17 cellular contexts compared by ENCODE assay signal in genomic region chr12:1471224-1471623, GRCh38.
DNase-seq lines count a peak whose midpoint lies in the region; ATAC-seq, FAIRE-seq and TF ChIP-seq lines count a peak whose summit lies in the region.
"Had no signal": no experiment of that assay in that cellular context is flagged by ENCODE, and none has a peak within 500 bp of the region (broad histone marks: within the 10 kb centered on the region; RNA-seq: fewer than 3 reads in every experiment).

No MANE protein-coding gene starts in this region.

- H3K4me2 ChIP-seq in BLaER1 (0 out of 2 replicates have a peak overlapping the region, but pooled peaks have one; percentile 71), astrocyte (ENCODE audit: low read length) (peak overlapping the region; percentile 9)
- H3K4me2 ChIP-seq: SK-N-SH had no signal

- H3K4me3 Mint-ChIP-seq in astrocyte (ENCODE audit: unreplicated experiment): no peak overlapping the region
- H3K4me3 Mint-ChIP-seq in immature natural killer cell: no peak overlapping the region
- H3K4me3 Mint-ChIP-seq: CD14-positive monocyte had no signal

- H3K9me3 Mint-ChIP-seq in astrocyte (ENCODE audit: unreplicated experiment): no peaks in the 10 kb centered on the region
- no peaks in the 10 kb centered on the region for H3K9me3 Mint-ChIP-seq in immature natural killer cell

- H3K9me3 ChIP-seq in BLaER1 (no peaks in the 10 kb centered on the region), astrocyte (ENCODE audit: insufficient read depth, low read depth, low read length) (no peaks in the 10 kb centered on the region)
- H3K9me3 ChIP-seq: MG63, SK-N-SH had no signal

- H3K27me3 Mint-ChIP-seq in astrocyte (ENCODE audit: low read depth, unreplicated experiment) (no peaks in the 10 kb centered on the region), immature natural killer cell (ENCODE audit: low read depth in 3 of 3) (peaks cover 0 to 2% (median 0%) of the 10 kb centered on the region in 3 donors)

- 0 out of 2 replicates have a peak, but pooled peaks cover under 1% of the 10 kb centered on the region for H3K36me3 ChIP-seq in BLaER1
- no peaks in the 10 kb centered on the region for H3K36me3 ChIP-seq in astrocyte (ENCODE audit: insufficient read depth, low read length)

- H3K4me1 ChIP-seq in BLaER1 (peaks cover 47% of the 10 kb centered on the region), astrocyte (ENCODE audit: insufficient read depth, low read length) (peaks cover 44% of the 10 kb centered on the region)

- H3K9ac ChIP-seq in BLaER1 (no peak overlapping the region), astrocyte (ENCODE audit: low read length) (no peak overlapping the region)
- H3K9ac ChIP-seq: SK-N-SH had no signal

- no peak for FAIRE-seq in astrocyte (lab: Jason Lieb, UNC)
- FAIRE-seq: K562 had no signal

- H3K27ac Mint-ChIP-seq in astrocyte (ENCODE audit: unreplicated experiment) (no peak overlapping the region), immature natural killer cell (no peak overlapping the region)
- H3K27ac Mint-ChIP-seq: CD14-positive monocyte had no signal

- no peak for TF ChIP-seq CTCF in astrocyte (IDR thresholded peaks at IDR 0.05; ENCODE audit: insufficient read depth, low read depth, low read length)

- no peaks in the 10 kb centered on the region for H3K79me2 ChIP-seq in astrocyte (ENCODE audit: insufficient read depth, low read length)

- no peak overlapping the region for H2AFZ ChIP-seq in astrocyte (ENCODE audit: low read depth, low read length)

- H3K27me3 ChIP-seq in BLaER1 (no peaks in the 10 kb centered on the region), astrocyte (ENCODE audit: insufficient read depth, low read length) (no peaks in the 10 kb centered on the region)
- H3K27me3 ChIP-seq: MG63 had no signal

- no peak for ATAC-seq in GM18870 (IDR thresholded peaks at IDR 0.05; ENCODE audit: unreplicated experiment)
- no peak for ATAC-seq in GM21515 (IDR thresholded peaks at IDR 0.05; ENCODE audit: unreplicated experiment)
- ATAC-seq: K562 had no signal

- H3K27ac ChIP-seq in BLaER1: no peak overlapping the region
- H3K27ac ChIP-seq in astrocyte (ENCODE audit: low read depth, low read length): peak overlapping the region; percentile 33

- H3K36me3 Mint-ChIP-seq in astrocyte (ENCODE audit: low read depth, unreplicated experiment) (peaks cover 7% of the 10 kb centered on the region), immature natural killer cell (peaks cover 0 to 6% (median 6%) of the 10 kb centered on the region in 3 donors)

- no peaks in the 10 kb centered on the region for H4K20me1 ChIP-seq in BLaER1
- no peaks in the 10 kb centered on the region for H4K20me1 ChIP-seq in astrocyte (ENCODE audit: insufficient read depth, low read length)

- H3K4me1 Mint-ChIP-seq in astrocyte (ENCODE audit: low read depth, unreplicated experiment) (peaks cover 21% of the 10 kb centered on the region), immature natural killer cell (peaks cover 0 to 3% of the 10 kb centered on the region in 2 donors)

- DNase-seq in NCI-H1092 treated with DMSO at 0.1 percent for 48 hours (lab: John Stamatoyannopoulos, UW): peak; percentile 43
- DNase-seq in astrocyte (ENCODE audit: low read depth): peak; percentile 45
- DNase-seq in iris pigment epithelial cell (ENCODE audit: low read depth): peak; percentile 25
- DNase-seq in NCI-H2227 (lab: John Stamatoyannopoulos, UW; ENCODE audit: unreplicated experiment): no peak
- no peak for DNase-seq in immature natural killer cell
- DNase-seq: MG63, NCI-H146, NCI-H2029, NCI-H345, NCI-H526 treated with DMSO at 0.1 percent for 48 hours, OCI-M1, SK-N-SH had no signal

- H3K4me3 ChIP-seq in BLaER1: no peak overlapping the region
- H3K4me3 ChIP-seq in astrocyte (ENCODE audit: insufficient read depth, low read depth, low read length): no peak overlapping the region
- H3K4me3 ChIP-seq: K562, MG63 had no signal

Comparison
In these comparisons a context has a peak if more than half of its experiments do, and no peak if none do; other contexts are left out.
1. DNase-seq: peak in NCI-H1092 treated with DMSO at 0.1 percent for 48 hours (single experiment), astrocyte (single experiment) and iris pigment epithelial cell (single experiment); none in NCI-H2227 (single experiment) and immature natural killer cell (0 of 3).